1 cellular context compared by ENCODE assay signal in genomic region chr22:36481393-36482168, GRCh38.
TF ChIP-seq lines count a peak whose summit lies in the region.

TSS of gene TXN2 (minus strand) at chr22:36481640. CDS start at chr22:36480837, 803 bp downstream.

TF ChIP-seq in HepG2, 621 proteins besides CTCF, POLR2A, EP300 and RAD21 (continued from another document and continues in another):
- TF ChIP-seq BRCA1 (CRISPR knock-in tag; IDR thresholded peaks at IDR 0.05) = 0 out of 2 replicates have a peak, but pooled peaks have one; percentile 44
- peak; percentile 65; the same call in 1 of the 2 replicates for TF ChIP-seq DMAP1 (CRISPR knock-in tag; IDR thresholded peaks at IDR 0.05)
- peak; percentile 78 for TF ChIP-seq ETV5 (CRISPR knock-in tag; IDR thresholded peaks at IDR 0.05; ENCODE audit: borderline replicate concordance)
- 0 out of 2 replicates have a peak, but pooled peaks have one; percentile 56 for TF ChIP-seq ZNF264 (CRISPR knock-in tag; IDR thresholded peaks at IDR 0.05)
- no peak for TF ChIP-seq HNF1A (IDR thresholded peaks at IDR 0.05; ENCODE audit: low read depth)
- TF ChIP-seq HNF1A (CRISPR knock-in tag; IDR thresholded peaks at IDR 0.05; ENCODE audit: borderline replicate concordance) = no peak; the same call in 1 of the 2 replicates
- no peak for TF ChIP-seq ZBTB49 (CRISPR knock-in tag; IDR thresholded peaks at IDR 0.05; ENCODE audit: borderline replicate concordance)
- no peak for TF ChIP-seq ZSCAN21 (CRISPR knock-in tag; IDR thresholded peaks at IDR 0.05; ENCODE audit: borderline replicate concordance)
- TF ChIP-seq ATF7 (IDR thresholded peaks at IDR 0.05) = peak; percentile 64
- 0 out of 2 replicates have a peak, but pooled peaks have one; percentile 49 for TF ChIP-seq ATF7 (CRISPR knock-in tag; IDR thresholded peaks at IDR 0.05)
- peak; percentile 45; the same call in 1 of the 2 replicates for TF ChIP-seq HNRNPL (IDR thresholded peaks at IDR 0.05; ENCODE audit: low read depth, low read length)
- peak; percentile 77 for TF ChIP-seq ZGPAT (CRISPR knock-in tag; IDR thresholded peaks at IDR 0.05)
- TF ChIP-seq KLF15 (CRISPR knock-in tag; IDR thresholded peaks at IDR 0.05; ENCODE audit: borderline replicate concordance) = no peak
- TF ChIP-seq SPEN (CRISPR knock-in tag; IDR thresholded peaks at IDR 0.05; ENCODE audit: low read depth) = peak; percentile 58; the same call in 1 of the 2 replicates
- TF ChIP-seq TARDBP (CRISPR knock-in tag; IDR thresholded peaks at IDR 0.05) = no peak
- TF ChIP-seq SMAD3 (CRISPR knock-in tag; IDR thresholded peaks at IDR 0.05) = no peak
- no peak for TF ChIP-seq NRL (CRISPR knock-in tag; IDR thresholded peaks at IDR 0.05; ENCODE audit: borderline replicate concordance)
- peak; percentile 72; the same call in 1 of the 2 replicates for TF ChIP-seq NFKB2 (CRISPR knock-in tag; IDR thresholded peaks at IDR 0.05; ENCODE audit: borderline replicate concordance)
- TF ChIP-seq TERF1 (CRISPR knock-in tag; IDR thresholded peaks at IDR 0.05) = no peak
- TF ChIP-seq RBM39 (IDR thresholded peaks at IDR 0.05; ENCODE audit: low read depth, low read length, poor library complexity, severe bottlenecking) = peak; percentile 74
- TF ChIP-seq SAP130 (CRISPR knock-in tag; IDR thresholded peaks at IDR 0.05; ENCODE audit: low read depth) = peak; percentile 94
- no peak; the same call in 1 of the 2 replicates for TF ChIP-seq ZFX (CRISPR knock-in tag; IDR thresholded peaks at IDR 0.05; ENCODE audit: low read depth)
- peak; percentile 77 for TF ChIP-seq ELF1 (CRISPR knock-in tag; IDR thresholded peaks at IDR 0.05)
- TF ChIP-seq THYN1 (CRISPR knock-in tag; IDR thresholded peaks at IDR 0.05; ENCODE audit: borderline replicate concordance, low read depth) = no peak
- peak; percentile 40; the same call in 1 of the 2 replicates for TF ChIP-seq MEIS1 (CRISPR knock-in tag; IDR thresholded peaks at IDR 0.05; ENCODE audit: borderline replicate concordance)
- no peak for TF ChIP-seq PHB2 (IDR thresholded peaks at IDR 0.05; ENCODE audit: partially characterized antibody)
- TF ChIP-seq ZBTB7B (CRISPR knock-in tag; IDR thresholded peaks at IDR 0.05) = peak; percentile 37; the same call in 1 of the 2 replicates
- TF ChIP-seq HOXA3 (CRISPR knock-in tag; IDR thresholded peaks at IDR 0.05) = peak; percentile 88
- TF ChIP-seq ZNF580 (CRISPR knock-in tag; IDR thresholded peaks at IDR 0.05; ENCODE audit: borderline replicate concordance, low read depth) = peak; percentile 44; the same call in 1 of the 2 replicates
- TF ChIP-seq DZIP1 (CRISPR knock-in tag; IDR thresholded peaks at IDR 0.05) = no peak
- TF ChIP-seq HNRNPLL (IDR thresholded peaks at IDR 0.05; ENCODE audit: low read depth, low read length, poor library complexity, severe bottlenecking) = peak; percentile 25
- TF ChIP-seq ZNF790 (CRISPR knock-in tag; IDR thresholded peaks at IDR 0.05; ENCODE audit: borderline replicate concordance) = no peak
- no peak for TF ChIP-seq ZNF207 (IDR thresholded peaks at IDR 0.05; ENCODE audit: borderline replicate concordance)
- no peak for TF ChIP-seq ZNF615 (CRISPR knock-in tag; IDR thresholded peaks at IDR 0.05; ENCODE audit: borderline replicate concordance)
- peak; percentile 47; the same call in 1 of the 2 replicates for TF ChIP-seq ZNF143 (CRISPR knock-in tag; IDR thresholded peaks at IDR 0.05)
- peak; percentile 25; the same call in 1 of the 2 replicates for TF ChIP-seq MLX (CRISPR knock-in tag; IDR thresholded peaks at IDR 0.05)
- TF ChIP-seq ATF5 (CRISPR knock-in tag; IDR thresholded peaks at IDR 0.05; ENCODE audit: low read depth) = no peak
- TF ChIP-seq ARNT2 (CRISPR knock-in tag; IDR thresholded peaks at IDR 0.05; ENCODE audit: low read depth) = peak; percentile 73; the same call in 1 of the 2 replicates
- TF ChIP-seq ZNF3 (CRISPR knock-in tag; IDR thresholded peaks at IDR 0.05) = 0 out of 2 replicates have a peak, but pooled peaks have one; percentile 4
- TF ChIP-seq ZHX1 (CRISPR knock-in tag; IDR thresholded peaks at IDR 0.05; ENCODE audit: low read depth) = 0 out of 2 replicates have a peak, but pooled peaks have one; percentile 57
- TF ChIP-seq ZBTB2 (CRISPR knock-in tag; IDR thresholded peaks at IDR 0.05; ENCODE audit: low read depth) = peak; percentile 61; the same call in 1 of the 2 replicates
- TF ChIP-seq PHF8 (CRISPR knock-in tag; IDR thresholded peaks at IDR 0.05) = peak; percentile 79
- TF ChIP-seq BCL6 (CRISPR knock-in tag; IDR thresholded peaks at IDR 0.05) = 0 out of 2 replicates have a peak, but pooled peaks have one; percentile 3
